ENCODE assay signal across 23 cellular contexts in the genomic region with DNA sequence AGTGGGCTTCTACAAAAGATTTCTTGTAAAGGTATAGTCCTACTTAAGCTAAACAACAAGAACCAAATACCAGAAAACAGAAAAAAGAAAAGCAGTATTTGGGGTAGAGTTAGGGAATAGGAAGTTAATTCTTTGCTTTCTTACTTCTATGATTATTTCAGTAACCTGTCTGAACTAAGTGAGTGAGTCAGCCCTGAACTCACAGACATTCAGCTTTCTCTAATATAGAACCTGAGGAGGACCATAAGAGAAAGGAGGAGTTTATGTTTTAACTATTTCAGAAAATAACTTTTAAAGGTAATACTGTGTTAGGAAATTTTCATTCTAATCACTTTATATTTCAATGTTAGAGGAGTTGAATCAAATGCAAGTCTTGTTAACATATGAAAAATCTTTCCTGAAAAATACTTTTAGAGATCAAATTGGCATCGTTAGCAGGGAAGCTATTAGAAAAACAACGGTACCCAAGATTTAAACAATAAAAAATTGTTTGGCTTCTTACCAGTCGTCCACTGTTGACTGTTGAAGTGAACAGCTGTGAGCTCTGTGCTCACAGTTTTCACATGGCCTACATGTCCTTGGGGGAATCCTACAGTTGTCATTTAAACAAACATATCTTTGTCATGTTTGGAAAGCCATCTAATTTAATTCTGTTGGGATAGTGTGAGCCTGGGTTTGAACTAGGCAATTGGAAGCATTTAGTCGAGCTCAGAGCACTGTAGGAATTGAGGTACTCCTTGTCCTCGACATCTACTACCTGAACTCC. TPM values are rescaled to one million over a fixed set of nuclear protein-coding genes. Genes with fewer than 3 reads are reported as not detected.
DNase-seq lines count a peak whose midpoint lies in the region; ATAC-seq and TF ChIP-seq lines count a peak whose summit lies in the region.
"Had no signal": no experiment of that assay in that cellular context is flagged by ENCODE, and none has a peak within 500 bp of the region (broad histone marks: within the 10 kb centered on the region; RNA-seq: fewer than 3 reads in every experiment).

No MANE protein-coding gene starts in this region.

- H3K36me3 ChIP-seq in GM23338 (ENCODE audit: insufficient read depth) (no peaks in the 10 kb centered on the region), SJCRH30 (no peaks in the 10 kb centered on the region), neural progenitor cell (no peaks in the 10 kb centered on the region)
- H3K36me3 ChIP-seq: tibial artery, WERI-Rb-1 had no signal

- H3K4me2 ChIP-seq in GM23338 (no peak overlapping the region), neural progenitor cell (no peak overlapping the region)

- H3K27ac ChIP-seq in GM23338 (ENCODE audit: low read depth) (no peak overlapping the region), SJCRH30 (no peak overlapping the region), epithelial cell of prostate (peak overlapping the region; percentile 59), neural progenitor cell (no peak overlapping the region)
- H3K27ac ChIP-seq: tibial artery, WERI-Rb-1 had no signal

- H3K79me2 ChIP-seq in GM23338 (replicated peaks; ENCODE audit: insufficient read depth) (no peaks in the 10 kb centered on the region), neural progenitor cell (ENCODE audit: low read depth) (no peaks in the 10 kb centered on the region)

- DNase-seq in GM23338 (ENCODE audit: low spot score), result no peak
- DNase-seq in SJCRH30, result peak; percentile 41 to 77
- no peak for DNase-seq in epithelial cell of prostate (ENCODE audit: low read depth, low spot score)
- DNase-seq in neural progenitor cell (ENCODE audit: low spot score), result no peak
- no peak for DNase-seq in CD1c-positive myeloid dendritic cell (ENCODE audit: extremely low spot score)
- no peak for DNase-seq in NCI-H146 (lab: John Stamatoyannopoulos, UW)
- no peak for DNase-seq in activated T-cell treated with anti-CD3 and anti-CD28 coated beads, Interleukin-2, amount 50 U/mL, for 1 hour
- DNase-seq in left ventricle myocardium superior, result no peak
- DNase-seq: activated CD4-positive, alpha-beta T cell treated with anti-CD3 and anti-CD28 coated beads, Interleukin-2, amount 50 U/mL, for 4 hours; activated naive CD4-positive, alpha-beta T cell treated with anti-CD3 and anti-CD28 coated beads for 36 hours; activated T-cell treated with anti-CD3 and anti-CD28 coated beads for 4 hours; aorta; DND-41; left cardiac atrium; NCI-H2081; NCI-H510A treated with DMSO at 0.1 percent for 48 hours; retina; SHP77; stimulated activated naive CD4-positive, alpha-beta T cell; T-helper 17 cell; tibial artery; WERI-Rb-1 had no signal

- peak overlapping the region; percentile 19; the same call in 1 of the 2 replicates for H2AFZ ChIP-seq in GM23338
- peak overlapping the region; percentile 32 for H2AFZ ChIP-seq in neural progenitor cell (replicated peaks)

- no peak overlapping the region for H3K27ac Mint-ChIP-seq in GM23338
- no peak overlapping the region for H3K27ac Mint-ChIP-seq in neural progenitor cell
- H3K27ac Mint-ChIP-seq: activated naive CD4-positive, alpha-beta T cell treated with anti-CD3 and anti-CD28 coated beads for 36 hours; T-helper 17 cell had no signal

- H3K4me3 ChIP-seq in GM23338, result no peak overlapping the region
- H3K4me3 ChIP-seq in SJCRH30, result no peak overlapping the region
- no peak overlapping the region for H3K4me3 ChIP-seq in neural progenitor cell
- H3K4me3 ChIP-seq: K562, tibial artery had no signal

- H3K4me1 ChIP-seq in GM23338 (ENCODE audit: insufficient read depth), result peaks cover 6% of the 10 kb centered on the region
- H3K4me1 ChIP-seq in SJCRH30, result peaks cover 21% of the 10 kb centered on the region
- H3K4me1 ChIP-seq in neural progenitor cell, result no peaks in the 10 kb centered on the region
- H3K4me1 ChIP-seq: tibial artery had no signal

- H3K27me3 Mint-ChIP-seq in GM23338 (ENCODE audit: insufficient read depth, low read depth, poor library complexity) (no peaks in the 10 kb centered on the region), neural progenitor cell (ENCODE audit: insufficient read depth, low read depth) (no peaks in the 10 kb centered on the region)
- H3K27me3 Mint-ChIP-seq: T-helper 17 cell had no signal

- H3K27me3 ChIP-seq in GM23338 (ENCODE audit: insufficient read depth), result no peaks in the 10 kb centered on the region
- H3K27me3 ChIP-seq in SJCRH30, result no peaks in the 10 kb centered on the region
- H3K27me3 ChIP-seq in neural progenitor cell, result no peaks in the 10 kb centered on the region
- H3K27me3 ChIP-seq: tibial artery had no signal

- H3K4me3 Mint-ChIP-seq in GM23338, result no peak overlapping the region
- no peak overlapping the region for H3K4me3 Mint-ChIP-seq in neural progenitor cell
- H3K4me3 Mint-ChIP-seq: activated naive CD4-positive, alpha-beta T cell treated with anti-CD3 and anti-CD28 coated beads for 36 hours; T-helper 17 cell had no signal

- H3K4me1 Mint-ChIP-seq in GM23338, result peaks cover 3% of the 10 kb centered on the region; the same call in 2 of the 3 replicates
- H3K4me1 Mint-ChIP-seq in neural progenitor cell, result peaks cover 11% of the 10 kb centered on the region

- no peaks in the 10 kb centered on the region for H3K9me2 ChIP-seq in GM23338 (ENCODE audit: insufficient read depth)

- H3K36me3 Mint-ChIP-seq in GM23338 (ENCODE audit: low read depth) (no peaks in the 10 kb centered on the region), neural progenitor cell (no peaks in the 10 kb centered on the region)

- H4K20me1 ChIP-seq in GM23338 (replicated peaks; ENCODE audit: insufficient read depth) (no peaks in the 10 kb centered on the region), neural progenitor cell (ENCODE audit: low read depth) (no peaks in the 10 kb centered on the region)

- no peak for TF ChIP-seq CTCF in GM23338 (conservative IDR thresholded peaks at IDR 0.05; ENCODE audit: low read depth in 2 of 2)
- no peak for TF ChIP-seq CTCF in neural progenitor cell (IDR thresholded peaks at IDR 0.05)

- no peak overlapping the region for H3K9ac ChIP-seq in neural progenitor cell

- peaks cover 4% of the 10 kb centered on the region; the same call in 1 of the 3 replicates for H3K9me3 Mint-ChIP-seq in GM23338
- H3K9me3 Mint-ChIP-seq in neural progenitor cell, result no peaks in the 10 kb centered on the region
- H3K9me3 Mint-ChIP-seq: activated naive CD4-positive, alpha-beta T cell treated with anti-CD3 and anti-CD28 coated beads for 36 hours had no signal

- H3K9me3 ChIP-seq in SJCRH30 (replicated peaks), result no peaks in the 10 kb centered on the region; the same call in 1 of the 2 replicates
- H3K9me3 ChIP-seq in neural progenitor cell (ENCODE audit: low read depth), result no peaks in the 10 kb centered on the region
- H3K9me3 ChIP-seq: tibial artery had no signal

- intact Hi-C loops in left ventricle myocardium superior (cut with micrococcal nuclease), result no loop called here

- H3F3A ChIP-seq in GM23338 (replicated peaks; ENCODE audit: low read depth), result no peaks in the 10 kb centered on the region
- H3F3A ChIP-seq in neural progenitor cell (ENCODE audit: low read depth), result no peaks in the 10 kb centered on the region

- ATAC-seq in GM23338, result no peak
- ATAC-seq in left ventricle myocardium superior, result no peak
- ATAC-seq: K562, left cardiac atrium, T-helper 17 cell had no signal

TF ChIP-seq in GM23338, 12 proteins besides CTCF, POLR2A, EP300 and RAD21:
- no peak for TF ChIP-seq JUNB (IDR thresholded peaks at IDR 0.05; ENCODE audit: unreplicated experiment)
- no peak for TF ChIP-seq ZNF114 (CRISPR knock-in tag; IDR thresholded peaks at IDR 0.05)
- TF ChIP-seq STAT1 (IDR thresholded peaks at IDR 0.05; ENCODE audit: unreplicated experiment), result no peak
- TF ChIP-seq, protein P1, sequence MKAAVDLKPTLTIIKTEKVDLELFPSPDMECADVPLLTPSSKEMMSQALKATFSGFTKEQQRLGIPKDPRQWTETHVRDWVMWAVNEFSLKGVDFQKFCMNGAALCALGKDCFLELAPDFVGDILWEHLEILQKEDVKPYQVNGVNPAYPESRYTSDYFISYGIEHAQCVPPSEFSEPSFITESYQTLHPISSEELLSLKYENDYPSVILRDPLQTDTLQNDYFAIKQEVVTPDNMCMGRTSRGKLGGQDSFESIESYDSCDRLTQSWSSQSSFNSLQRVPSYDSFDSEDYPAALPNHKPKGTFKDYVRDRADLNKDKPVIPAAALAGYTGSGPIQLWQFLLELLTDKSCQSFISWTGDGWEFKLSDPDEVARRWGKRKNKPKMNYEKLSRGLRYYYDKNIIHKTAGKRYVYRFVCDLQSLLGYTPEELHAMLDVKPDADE (IDR thresholded peaks at IDR 0.05), result no peak

RNA-seq across cellular contexts. Expression of a gene that starts 19.9 kb away (rescaled TPM):
- total RNA-seq in GM23338 (2014; rRNA removed; shearing (Covaris generic)), result 216 and 233 TPM in 2 replicates
- polyA plus RNA-seq in GM23338 (2016; fragmentation: Nextera tagmentation; extraction: Ambion mirVana), result 134 and 138 TPM in 2 replicates
- 149 and 151 TPM in 2 replicates for total RNA-seq in SJCRH30 (2014; rRNA removed; shearing (Covaris generic))
- total RNA-seq in neural progenitor cell (ENCODE audit: low replicate concordance) (119 and 162 TPM in 2 replicates), left ventricle myocardium superior (174 TPM)

Comparison
In these comparisons a context has a peak if more than half of its experiments do, and no peak if none do; other contexts are left out.
1. DNase-seq: peak in SJCRH30 (2 of 2); none in GM23338 (single experiment), epithelial cell of prostate (single experiment), neural progenitor cell (single experiment), CD1c-positive myeloid dendritic cell (single experiment), NCI-H146 (single experiment), activated T-cell treated with anti-CD3 and anti-CD28 coated beads, Interleukin-2, amount 50 U/mL, for 1 hour (single experiment) and left ventricle myocardium superior (single experiment).